ENCODE assay signal across 23 cellular contexts in the genomic region with DNA sequence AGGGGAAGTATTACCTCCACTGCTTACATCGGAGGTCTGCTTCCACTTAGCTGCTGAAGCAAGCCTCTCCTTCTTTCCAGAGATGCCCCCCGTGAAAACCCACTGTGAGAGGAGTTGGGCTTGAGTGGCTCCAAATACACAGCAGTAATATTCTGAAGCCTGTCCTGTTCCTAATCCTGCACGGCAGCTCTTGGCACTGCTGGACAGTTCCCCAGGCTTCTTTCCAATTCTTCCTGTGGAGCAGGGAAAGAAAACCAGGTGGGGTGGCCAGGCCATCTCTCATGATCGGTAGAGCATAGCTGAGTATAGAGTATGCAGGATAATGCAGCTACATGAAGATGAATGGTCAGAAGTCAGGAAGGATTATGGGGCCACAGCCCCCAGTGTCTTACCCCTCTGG.
"Had no signal": no experiment of that assay in that cellular context is flagged by ENCODE, and none has a peak within 500 bp of the region (broad histone marks: within the 10 kb centered on the region; RNA-seq: fewer than 3 reads in every experiment).

No MANE protein-coding gene starts in this region.

- H3K4me1 ChIP-seq: colonic mucosa, esophagus muscularis mucosa, gastrocnemius medialis, upper lobe of left lung had no signal

- H3K36me3 ChIP-seq: cardiac muscle cell, colonic mucosa, esophagus muscularis mucosa, gastrocnemius medialis, upper lobe of left lung had no signal

- H3K27ac ChIP-seq: cardiac muscle cell, colonic mucosa, esophagus muscularis mucosa, gastrocnemius medialis, upper lobe of left lung had no signal

- DNase-seq: activated CD4-positive, alpha-beta T cell treated with anti-CD3 and anti-CD28 coated beads for 4 hours; activated CD4-positive, alpha-beta T cell treated with anti-CD3 and anti-CD28 coated beads, Interleukin-2, amount 50 U/mL, for 48 hours; activated CD4-positive, CD25-positive, alpha-beta regulatory T cell; activated naive CD4-positive, alpha-beta T cell treated with anti-CD3 and anti-CD28 coated beads for 36 hours; activated naive CD8-positive, alpha-beta T cell treated with anti-CD3 and anti-CD28 coated beads, Interleukin-2, amount 10 ng/mL, durations not matched to agents 7 days and 5 days; activated T-cell treated with anti-CD3 and anti-CD28 coated beads, Interleukin-2, amount 50 U/mL, for 48 hours; amygdala; colonic mucosa; effector memory CD8-positive, alpha-beta T cell; gastrocnemius medialis; head of caudate nucleus; islet precursor cell; mammary epithelial cell; natural killer cell; retina; stimulated activated CD4-positive, alpha-beta T cell treated with anti-CD3 and anti-CD28 coated beads, Interleukin-4, amount 100 ng/mL, for 1 hour; stimulated activated naive CD4-positive, alpha-beta T cell treated with Interleukin-2 at 50 U/mL for 16 hours; SW 1271; T-helper 17 cell; upper lobe of left lung had no signal

- H3K27me3 ChIP-seq: cardiac muscle cell, colonic mucosa, dorsolateral prefrontal cortex, esophagus muscularis mucosa, gastrocnemius medialis, upper lobe of left lung had no signal

- H3K9me3 ChIP-seq: colonic mucosa, esophagus muscularis mucosa, gastrocnemius medialis had no signal

- ATAC-seq: effector memory CD8-positive, alpha-beta T cell; gastrocnemius medialis; natural killer cell; T-helper 17 cell had no signal

- H3K4me3 ChIP-seq: cardiac muscle cell, colonic mucosa, dorsolateral prefrontal cortex, esophagus muscularis mucosa, gastrocnemius medialis, upper lobe of left lung had no signal
